ENCODE assay signal across 21 cellular contexts in genomic region chr12:63301311-63301710, GRCh38.
A peak's percentile ranks its signal among the peaks of the same experiment; 100 is the strongest.
DNase-seq lines count a peak whose midpoint lies in the region; ATAC-seq, FAIRE-seq and TF ChIP-seq lines count a peak whose summit lies in the region.
"Had no signal": no experiment of that assay in that cellular context is flagged by ENCODE, and none has a peak within 500 bp of the region (broad histone marks: within the 10 kb centered on the region; RNA-seq: fewer than 3 reads in every experiment).

No MANE protein-coding gene starts in this region.

- no peaks in the 10 kb centered on the region for H3K9me3 ChIP-seq in mammary epithelial cell (replicated peaks; ENCODE audit: insufficient read depth, low read length)
- H3K9me3 ChIP-seq in breast epithelium: no peaks in the 10 kb centered on the region
- H3K9me3 ChIP-seq: Peyer's patch had no signal

- H3K4me2 ChIP-seq in mammary epithelial cell (ENCODE audit: insufficient read depth, low read depth, low read length): peak overlapping the region; percentile 18

- FAIRE-seq in bronchial epithelial cell (lab: Jason Lieb, UNC) (no peak), D721Med (lab: Jason Lieb, UNC) (no peak)
- FAIRE-seq: GM12878, H1 had no signal

- ATAC-seq in HG02763 (IDR thresholded peaks at IDR 0.05; ENCODE audit: unreplicated experiment): no peak
- no peak for ATAC-seq in GM18502 (IDR thresholded peaks at IDR 0.05; ENCODE audit: poor library complexity, unreplicated experiment)

- dilution Hi-C loops in mammary epithelial cell (cut with HindIII; ENCODE audit: low sequenced_read_pairs): no loop called here

- CTCF ChIA-PET in mammary epithelial cell (lab: Charles Lee; ENCODE audit: low non-redundant PET): no interaction called here

- H4K20me1 ChIP-seq in mammary epithelial cell (ENCODE audit: insufficient read depth, low read length): no peaks in the 10 kb centered on the region

- no peak overlapping the region for H2AFZ ChIP-seq in mammary epithelial cell (ENCODE audit: low read depth, low read length)

- H3K27me3 ChIP-seq in mammary epithelial cell (ENCODE audit: insufficient read depth, low read length): no peaks in the 10 kb centered on the region
- no peaks in the 10 kb centered on the region for H3K27me3 ChIP-seq in breast epithelium
- H3K27me3 ChIP-seq in bronchial epithelial cell (ENCODE audit: control insufficient read depth, insufficient read depth, low read length): peaks cover 2% of the 10 kb centered on the region
- H3K27me3 ChIP-seq: Peyer's patch had no signal

- H3K79me2 ChIP-seq in mammary epithelial cell (ENCODE audit: insufficient read depth, low read length): no peaks in the 10 kb centered on the region

- no peak for TF ChIP-seq POLR2A in breast epithelium (IDR thresholded peaks at IDR 0.05)

- BruUV-seq in mammary epithelial cell (replicated peaks; lab: Mats Ljungman, UMichigan): no TSS peak

- H3K9ac ChIP-seq in mammary epithelial cell (ENCODE audit: insufficient read depth, low read length): no peak overlapping the region

- H3K4me1 ChIP-seq in mammary epithelial cell (ENCODE audit: insufficient read depth, low read length): peaks cover 14% of the 10 kb centered on the region
- H3K4me1 ChIP-seq in breast epithelium: no peaks in the 10 kb centered on the region
- H3K4me1 ChIP-seq: Peyer's patch had no signal

- H3K4me3 ChIP-seq in mammary epithelial cell (replicated peaks in 1 of 3; ENCODE audit: insufficient read depth in 1 of 3, low read depth in 2 of 3, low read length in 3 of 3) (no peak overlapping the region), breast epithelium (no peak overlapping the region), bronchial epithelial cell (ENCODE audit: low read depth, low read length) (no peak overlapping the region)
- H3K4me3 ChIP-seq: GM12878, Peyer's patch had no signal

- H3K27ac ChIP-seq in mammary epithelial cell (ENCODE audit: insufficient read depth, low read depth, low read length) (peak overlapping the region; percentile 54), breast epithelium (no peak overlapping the region)
- H3K27ac ChIP-seq: 22Rv1, C4-2B, Peyer's patch had no signal

- no peak for TF ChIP-seq CTCF in mammary epithelial cell (conservative IDR thresholded peaks at IDR 0.05 in 1 of 2, IDR thresholded peaks at IDR 0.05 in 1 of 2; ENCODE audit: extremely low read depth in 1 of 2, insufficient read depth in 1 of 2, low read depth in 1 of 2, low read length in 2 of 2)
- TF ChIP-seq CTCF in breast epithelium (IDR thresholded peaks at IDR 0.05): no peak
- no peak for TF ChIP-seq CTCF in bronchial epithelial cell (IDR thresholded peaks at IDR 0.05; ENCODE audit: insufficient read depth, low read length, severe bottlenecking)
- no peak for TF ChIP-seq CTCF in D721Med (IDR thresholded peaks at IDR 0.05; ENCODE audit: insufficient read depth, missing control alignments)

- intact Hi-C loops in mammary epithelial cell (cut with micrococcal nuclease) (no loop called here), breast epithelium (cut with DNase I; ENCODE audit: low total_unique reads) (no loop called here)

- in situ Hi-C loops in mammary epithelial cell (cut with MboI; ENCODE audit: low sequenced_read_pairs in 2 of 2): no loop called here

- no peaks in the 10 kb centered on the region for H3K36me3 ChIP-seq in mammary epithelial cell (ENCODE audit: insufficient read depth, low read length)
- H3K36me3 ChIP-seq in breast epithelium: no peaks in the 10 kb centered on the region
- no peaks in the 10 kb centered on the region for H3K36me3 ChIP-seq in bronchial epithelial cell (ENCODE audit: control insufficient read depth, insufficient read depth, low read length)
- H3K36me3 ChIP-seq: Peyer's patch had no signal

- DNase-seq in mammary epithelial cell (peak; percentile 76), breast epithelium (ENCODE audit: low spot score in 2 of 2) (no peak), bronchial epithelial cell (ENCODE audit: low read depth) (peak; percentile 47), kidney tubule cell (ENCODE audit: low spot score) (peak; percentile 73), D721Med (ENCODE audit: insufficient read length, low spot score) (no peak), DMS79 (lab: John Stamatoyannopoulos, UW) (no peak)
- DNase-seq: DMS153, Karpas-422, MM.1S, NCI-H1105 treated with DMSO at 0.1 percent for 48 hours, NCI-H187, NCI-H2171 treated with DMSO at 0.1 percent for 48 hours, NCI-H82, Peyer's patch, SHP77 treated with DMSO at 0.1 percent for 48 hours had no signal

Comparison
In these comparisons a context has a peak if more than half of its experiments do, and no peak if none do; other contexts are left out.
1. DNase-seq: peak in mammary epithelial cell (single experiment), bronchial epithelial cell (single experiment) and kidney tubule cell (single experiment); none in breast epithelium (0 of 2), D721Med (single experiment) and DMS79 (single experiment).